In the genomic region with DNA sequence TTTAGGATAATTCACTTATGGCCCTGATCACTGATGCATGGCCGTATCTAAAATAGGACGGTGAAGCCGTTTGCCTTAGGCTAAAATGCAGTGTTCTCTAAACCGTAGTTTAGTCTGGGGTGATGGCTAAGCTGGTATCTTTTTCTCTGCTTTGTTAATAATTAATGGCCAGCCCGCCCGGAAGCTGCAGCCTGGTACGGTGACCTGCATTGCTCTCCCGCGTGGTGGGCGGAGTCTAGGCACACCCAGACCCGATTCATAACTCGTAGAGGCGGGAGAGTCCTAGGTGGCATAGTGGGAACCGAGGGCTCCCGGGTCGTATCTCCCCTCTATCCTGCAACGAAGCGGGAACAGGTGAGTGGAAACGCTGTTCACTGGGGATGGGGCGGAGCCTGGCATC, we compare ENCODE assay signal across 18 cellular contexts. TPM values are rescaled to one million over a fixed set of nuclear protein-coding genes. Genes with fewer than 3 reads are reported as not detected.
DNase-seq lines count a peak whose midpoint lies in the region; ATAC-seq and TF ChIP-seq lines count a peak whose summit lies in the region.
"Had no signal": no experiment of that assay in that cellular context is flagged by ENCODE, and none has a peak within 500 bp of the region (broad histone marks: within the 10 kb centered on the region; RNA-seq: fewer than 3 reads in every experiment).

No MANE protein-coding gene starts in this region.

- no peaks in the 10 kb centered on the region for H3K79me2 ChIP-seq in osteoblast (ENCODE audit: insufficient read depth, low read length)

- peak; percentile 32 for DNase-seq in NCI-H526 treated with DMSO at 0.1 percent for 48 hours (lab: John Stamatoyannopoulos, UW)
- peak; percentile 14 for DNase-seq in kidney epithelial cell (ENCODE audit: low read depth)
- DNase-seq in osteoblast (ENCODE audit: insufficient read length, low spot score, missing footprints), result peak; percentile 25
- DNase-seq in LoVo (ENCODE audit: low spot score), result no peak
- DNase-seq in EL, result no peak
- DNase-seq in NCI-H2196 (lab: John Stamatoyannopoulos, UW; ENCODE audit: unreplicated experiment), result no peak
- DNase-seq: 8988T; CD4-positive, alpha-beta T cell; DMS153; DMS79; GF-D8; GM23248; KBM-7 had no signal

- H3K4me2 ChIP-seq in BLaER1 (peak overlapping the region; percentile 86), osteoblast (ENCODE audit: insufficient read depth, low read length) (no peak overlapping the region)

- no peak overlapping the region for H2AFZ ChIP-seq in osteoblast (ENCODE audit: low read length)
- H2AFZ ChIP-seq: GM23248 had no signal

- H3K36me3 ChIP-seq in BLaER1 (peaks cover 9% of the 10 kb centered on the region; the same call in 1 of the 2 replicates), kidney epithelial cell (ENCODE audit: control insufficient read depth, insufficient read depth, low read length) (no peaks in the 10 kb centered on the region), osteoblast (ENCODE audit: insufficient read depth, low read length) (no peaks in the 10 kb centered on the region)
- H3K36me3 ChIP-seq: HAP-1 had no signal

- H3K27me3 ChIP-seq in BLaER1 (peaks cover 34% of the 10 kb centered on the region), kidney epithelial cell (ENCODE audit: control insufficient read depth, insufficient read depth, low read length) (no peaks in the 10 kb centered on the region), osteoblast (ENCODE audit: insufficient read depth, low read length) (no peaks in the 10 kb centered on the region)

- TF ChIP-seq CTCF in kidney epithelial cell (IDR thresholded peaks at IDR 0.05; ENCODE audit: insufficient read depth, low read length, poor library complexity, severe bottlenecking), result no peak
- TF ChIP-seq CTCF in osteoblast (IDR thresholded peaks at IDR 0.05; ENCODE audit: extremely low read depth, low read depth, low read length), result no peak

- H4K20me1 ChIP-seq in BLaER1, result peaks cover 1% of the 10 kb centered on the region; the same call in 1 of the 2 replicates
- peaks cover 2% of the 10 kb centered on the region for H4K20me1 ChIP-seq in osteoblast (ENCODE audit: insufficient read depth, low read length)

- H3K4me3 ChIP-seq in BLaER1 (peak overlapping the region; percentile 27; the same call in 1 of the 2 replicates), kidney epithelial cell (ENCODE audit: low read depth, low read length) (no peak overlapping the region), osteoblast (ENCODE audit: insufficient read depth, low read length) (no peak overlapping the region)
- H3K4me3 ChIP-seq: GM23248, HAP-1 had no signal

- peak overlapping the region; percentile 57 for H3K27ac ChIP-seq in BLaER1
- no peak overlapping the region for H3K27ac ChIP-seq in osteoblast (ENCODE audit: low read depth, low read length)
- H3K27ac ChIP-seq: C4-2B, GM23248 had no signal

- H3K4me1 ChIP-seq in BLaER1 (peaks cover 38% of the 10 kb centered on the region), osteoblast (ENCODE audit: insufficient read depth, low read length) (peaks cover 15% of the 10 kb centered on the region)
- H3K4me1 ChIP-seq: HAP-1 had no signal

- H3K9me3 ChIP-seq in BLaER1, result peaks cover 11% of the 10 kb centered on the region; the same call in 1 of the 2 replicates
- no peaks in the 10 kb centered on the region for H3K9me3 ChIP-seq in osteoblast (ENCODE audit: low read depth, low read length)
- H3K9me3 ChIP-seq: HAP-1 had no signal

- ATAC-seq in HG03196 (IDR thresholded peaks at IDR 0.05; ENCODE audit: unreplicated experiment), result no peak
- ATAC-seq: HepG2 had no signal

- H3K9ac ChIP-seq in BLaER1, result no peak overlapping the region
- H3K9ac ChIP-seq: GM23248 had no signal

RNA-seq across cellular contexts. Expression of gene CDH4, which starts 5.5 kb away (rescaled TPM):
- total RNA-seq in kidney epithelial cell (39.7 and 50.9 TPM in 2 replicates), osteoblast (1.1 and 1.8 TPM in 2 replicates)
- total RNA-seq: HepG2 had no signal

Comparison
In these comparisons a context has a peak if more than half of its experiments do, and no peak if none do; other contexts are left out.
1. DNase-seq: peak in NCI-H526 treated with DMSO at 0.1 percent for 48 hours (single experiment), kidney epithelial cell (single experiment) and osteoblast (single experiment); none in LoVo (single experiment), EL (single experiment) and NCI-H2196 (single experiment).
2. RNA of gene CDH4, which starts 5.5 kb away (total RNA-seq): 39.7 to 50.9 TPM in kidney epithelial cell; 1.1 to 1.8 TPM in osteoblast; every median in the first group is over 10 times any median in the second.